Comparison of ENCODE assay signal across 17 cellular contexts in genomic region chr12:6070472-6071257, GRCh38. TPM values are rescaled to one million over a fixed set of nuclear protein-coding genes. Genes with fewer than 3 reads are reported as not detected.
DNase-seq lines count a peak whose midpoint lies in the region; ATAC-seq, FAIRE-seq and TF ChIP-seq lines count a peak whose summit lies in the region.
"Had no signal": no experiment of that assay in that cellular context is flagged by ENCODE, and none has a peak within 500 bp of the region (broad histone marks: within the 10 kb centered on the region; RNA-seq: fewer than 3 reads in every experiment).

No MANE protein-coding gene starts in this region.

- CTCF ChIA-PET in HepG2 (lab: Yijun Ruan, JAX; ENCODE audit: low intra/inter-chr PET ratio, low total read pairs): no interaction called here

- H4K20me1 ChIP-seq in HepG2 (ENCODE audit: insufficient read depth, low read length): no peaks in the 10 kb centered on the region

- peak; percentile 59 for FAIRE-seq in HepG2 (lab: Jason Lieb, UNC)

- H3K9me3 Mint-ChIP-seq in progenitor cell of endocrine pancreas (ENCODE audit: low read depth): no peaks in the 10 kb centered on the region
- H3K9me3 Mint-ChIP-seq: activated naive CD4-positive, alpha-beta T cell treated with anti-CD3 and anti-CD28 coated beads, Interleukin-2, amount 50 U/mL, for 72 hours; central memory CD8-positive, alpha-beta T cell; memory B cell had no signal

- no peaks in the 10 kb centered on the region for H3K79me2 ChIP-seq in HepG2 (ENCODE audit: insufficient read depth, low read length)

- no peak overlapping the region for H3K9ac ChIP-seq in HepG2 (ENCODE audit: insufficient read depth, low read depth, low read length)

- H3K4me1 Mint-ChIP-seq in progenitor cell of endocrine pancreas (ENCODE audit: low read depth): peaks cover 20% of the 10 kb centered on the region

- H3K27me3 ChIP-seq in HepG2 (ENCODE audit: control insufficient read depth in 1 of 2, insufficient read depth in 2 of 2, low read length in 2 of 2): peaks cover 0 to 36% of the 10 kb centered on the region in 2 experiments; a peak in 3 of 5 replicates
- H3K27me3 ChIP-seq: Peyer's patch had no signal

- TF ChIP-seq POLR2A in HepG2 (IDR thresholded peaks at IDR 0.05; ENCODE audit: insufficient read depth in 1 of 2, low read depth in 2 of 2, low read length in 2 of 2): no peak

- H3K4me2 ChIP-seq in HepG2 (ENCODE audit: low read depth, low read length): peak overlapping the region; percentile 40

- H3K27me3 Mint-ChIP-seq in progenitor cell of endocrine pancreas: peaks cover 32% of the 10 kb centered on the region

- POLR2A ChIA-PET in HepG2 (lab: Yijun Ruan, JAX): interaction anchor here (0.5 to 4.1 kb wide), 13 partner anchors 9 to 464 kb away, joined by 3 to 29 read pairs (median 4); partner anchors contain the start of genes GAPDH and VAMP1

- no peaks in the 10 kb centered on the region for H3K36me3 ChIP-seq in HepG2 (replicated peaks in 1 of 2; ENCODE audit: control insufficient read depth in 1 of 2, insufficient read depth in 2 of 2, low read length in 2 of 2)
- H3K36me3 ChIP-seq: Peyer's patch had no signal

- no peak overlapping the region for H3K27ac ChIP-seq in HepG2 (ENCODE audit: extremely low read length, insufficient read depth, low read length)
- H3K27ac ChIP-seq: Peyer's patch had no signal

- ATAC-seq in HepG2: peak; percentile 61

- no peak for TF ChIP-seq RAD21 in HepG2 (CRISPR knock-in tag; IDR thresholded peaks at IDR 0.05)

- no peak overlapping the region for H2AFZ ChIP-seq in HepG2 (ENCODE audit: low read length)

- TF ChIP-seq CTCF in HepG2 (CRISPR knock-in tag; IDR thresholded peaks at IDR 0.05): no peak
- no peak for TF ChIP-seq CTCF in progenitor cell of endocrine pancreas (IDR thresholded peaks at IDR 0.05; ENCODE audit: unreplicated experiment)

- H3K4me3 Mint-ChIP-seq in progenitor cell of endocrine pancreas (ENCODE audit: low read depth): no peak overlapping the region
- H3K4me3 Mint-ChIP-seq: central memory CD8-positive, alpha-beta T cell; memory B cell had no signal

- BruUV-seq in HepG2 (replicated peaks; lab: Mats Ljungman, UMichigan): no TSS peak

- H3K4me1 ChIP-seq in HepG2 (ENCODE audit: insufficient read depth, low read length): peaks cover 52% of the 10 kb centered on the region

- in situ Hi-C loops in HepG2 (cut with HindIII; ENCODE audit: extremely low pct_ligation_motif_present, low pct_unique_long_range_greater_than_20kb): loop anchor here (25.0 kb wide), 1 partner anchor 392 kb away; the partner anchor contains the start of genes TAPBPL and VAMP1

- no peaks in the 10 kb centered on the region for H3K9me3 ChIP-seq in HepG2 (ENCODE audit: low read length)
- H3K9me3 ChIP-seq: Peyer's patch had no signal

- H3K36me3 Mint-ChIP-seq in progenitor cell of endocrine pancreas (ENCODE audit: insufficient read depth): no peaks in the 10 kb centered on the region
- H3K36me3 Mint-ChIP-seq: activated naive CD4-positive, alpha-beta T cell treated with anti-CD3 and anti-CD28 coated beads, Interleukin-2, amount 50 U/mL, for 72 hours; memory B cell had no signal

- no peak overlapping the region for H3K27ac Mint-ChIP-seq in progenitor cell of endocrine pancreas
- H3K27ac Mint-ChIP-seq: activated naive CD4-positive, alpha-beta T cell treated with anti-CD3 and anti-CD28 coated beads, Interleukin-2, amount 50 U/mL, for 72 hours; memory B cell had no signal

- no peak overlapping the region for H3K4me3 ChIP-seq in HepG2 (replicated peaks in 1 of 3; ENCODE audit: insufficient read depth in 1 of 3, low read depth in 2 of 3, low read length in 3 of 3)
- H3K4me3 ChIP-seq: Peyer's patch had no signal

- intact Hi-C loops in HepG2 (cut with micrococcal nuclease; ENCODE audit: unreplicated experiment): no loop called here

- TF ChIP-seq EP300 in HepG2 (IDR thresholded peaks at IDR 0.05; ENCODE audit: low read depth in 2 of 2, low read length in 2 of 2) (peak in 1 of 2 experiments; percentile 68; a peak in 2 of 4 replicates), HepG2 (CRISPR knock-in tag; IDR thresholded peaks at IDR 0.05; ENCODE audit: borderline replicate concordance) (no peak)

- 3% methylated on average over 11 of the region's 11 CpGs for WGBS in HepG2 (ENCODE audit: low lambda C conversion rate)

- peak; percentile 83 for DNase-seq in COLO668 (lab: John Stamatoyannopoulos, UW; ENCODE audit: unreplicated experiment)
- peak; percentile 69 for DNase-seq in NCI-H187 treated with DMSO at 0.1 percent for 48 hours (lab: John Stamatoyannopoulos, UW)
- DNase-seq in SW480 (ENCODE audit: low spot score): peak; percentile 52
- DNase-seq in HepG2 (ENCODE audit: low spot score): peak; percentile 75
- DNase-seq in progenitor cell of endocrine pancreas (ENCODE audit: low spot score, unreplicated experiment): no peak
- DNase-seq in activated gamma-delta T cell treated with Interleukin-2 at 50 U/mL for 16 hours: no peak
- DNase-seq in COR-L47 (lab: John Stamatoyannopoulos, UW): no peak
- no peak for DNase-seq in OCI-M1 (lab: John Stamatoyannopoulos, UW)
- DNase-seq: activated CD4-positive, CD25-positive, alpha-beta regulatory T cell treated with anti-CD3 and anti-CD28 coated beads, Interleukin-2, amount 50 U/mL, for 72 hours; activated CD8-positive, alpha-beta memory T cell treated with anti-CD3 and anti-CD28 coated beads, Interleukin-2, amount 50 U/mL, for 48 hours; hypothalamus; Kasumi-1; T-helper 1 cell had no signal

TF ChIP-seq in HepG2, 621 proteins besides CTCF, POLR2A, EP300 and RAD21 (continues in another document):
- TF ChIP-seq GABPA (IDR thresholded peaks at IDR 0.05; ENCODE audit: low read depth, low read length) (no peak), GABPA (CRISPR knock-in tag; IDR thresholded peaks at IDR 0.05; ENCODE audit: low read depth) (0 out of 2 replicates have a peak, but pooled peaks have one; percentile 12), FOSL2 (CRISPR knock-in tag; IDR thresholded peaks at IDR 0.05) (peak; percentile 48; the same call in 1 of the 2 replicates), THAP11 (CRISPR knock-in tag; IDR thresholded peaks at IDR 0.05) (peak; percentile 50; the same call in 1 of the 2 replicates), NCOA2 (CRISPR knock-in tag; IDR thresholded peaks at IDR 0.05) (peak; percentile 51; the same call in 1 of the 2 replicates), MAZ (IDR thresholded peaks at IDR 0.05; ENCODE audit: borderline replicate concordance, low read depth, low read length) (no peak), MAZ (CRISPR knock-in tag; IDR thresholded peaks at IDR 0.05; ENCODE audit: low read depth) (no peak), NR2C2 (CRISPR knock-in tag; IDR thresholded peaks at IDR 0.05; ENCODE audit: borderline replicate concordance) (peak; percentile 63), HMG20A (CRISPR knock-in tag; IDR thresholded peaks at IDR 0.05; ENCODE audit: borderline replicate concordance) (peak; percentile 51; the same call in 1 of the 2 replicates)

RNA-seq across cellular contexts. Expression of gene VWF, which starts 53.8 kb away (rescaled TPM):
- total RNA-seq in HepG2 (2016; rRNA removed; fragmentation: Illumina TruSeq; extraction: Trizol) (0.20 and 0.22 TPM in 2 replicates), progenitor cell of endocrine pancreas (0.10 and 0.22 TPM in 2 replicates)
- total RNA-seq in HepG2 (2016; cell fraction: cytosol; rRNA removed; fragmentation: Illumina TruSeq; extraction: Trizol; ENCODE audit: low read depth): not detected in 2 replicates
- 0.15 and 0.28 TPM in 2 replicates for total RNA-seq in HepG2 (2016; cell fraction: insoluble cytoplasmic fraction; rRNA removed; fragmentation: Illumina TruSeq; extraction: Trizol)
- total RNA-seq in HepG2 (2016; cell fraction: membrane; rRNA removed; fragmentation: Illumina TruSeq; extraction: Trizol): 0.03 and 0.15 TPM in 2 replicates
- 0.12 and 0.19 TPM in 2 replicates for total RNA-seq in HepG2 (2016; cell fraction: nucleus; rRNA removed; fragmentation: Illumina TruSeq; extraction: Trizol)
- polyA plus RNA-seq in HepG2 (2011; rRNA removed): 0.25 and 0.63 TPM in 2 replicates
- polyA plus RNA-seq in HepG2 (2011; cell fraction: cytosol; rRNA removed): 0.27 and 0.51 TPM in 2 replicates
- 0.79 and 2.1 TPM in 2 replicates for polyA plus RNA-seq in HepG2 (2011; cell fraction: nucleus; rRNA removed)
- polyA plus RNA-seq in HepG2 (2012): 0.89 and 2.0 TPM in 2 replicates
- 0.08 TPM in 1 of 2 replicates, not detected in the other for polyA plus RNA-seq in HepG2 (2016; cell fraction: cytosol; fragmentation: Illumina TruSeq; extraction: Trizol; ENCODE audit: low read depth)
- polyA plus RNA-seq in HepG2 (2016; cell fraction: insoluble cytoplasmic fraction; fragmentation: Illumina TruSeq; extraction: Trizol; ENCODE audit: low read depth): 0.23 and 0.40 TPM in 2 replicates
- not detected in 2 replicates for polyA plus RNA-seq in HepG2 (2016; cell fraction: membrane; fragmentation: Illumina TruSeq; extraction: Trizol; ENCODE audit: low read depth)
- polyA plus RNA-seq in HepG2 (2016; cell fraction: nucleus; fragmentation: Illumina TruSeq; extraction: Trizol; ENCODE audit: insufficient read depth, low read depth): 0.08 and 0.84 TPM in 2 replicates
- 0.21 and 3.2 TPM in 2 replicates for polyA minus RNA-seq in HepG2 (2011; rRNA and poly(A)+ RNA removed; ENCODE audit: low replicate concordance)
- 0.26 and 0.89 TPM in 2 replicates for polyA minus RNA-seq in HepG2 (2011; cell fraction: cytosol; rRNA and poly(A)+ RNA removed)
- polyA minus RNA-seq in HepG2 (2011; cell fraction: nucleus; rRNA and poly(A)+ RNA removed): 1.5 and 2.4 TPM in 2 replicates

Comparison
In these comparisons a context has a peak if more than half of its experiments do, and no peak if none do; other contexts are left out.
1. DNase-seq: peak in COLO668 (single experiment), NCI-H187 treated with DMSO at 0.1 percent for 48 hours (single experiment), SW480 (single experiment) and HepG2 (single experiment); none in progenitor cell of endocrine pancreas (single experiment), activated gamma-delta T cell treated with Interleukin-2 at 50 U/mL for 16 hours (single experiment), COR-L47 (single experiment) and OCI-M1 (single experiment).